ENCODE assay signal across 11 cellular contexts in the genomic region with DNA sequence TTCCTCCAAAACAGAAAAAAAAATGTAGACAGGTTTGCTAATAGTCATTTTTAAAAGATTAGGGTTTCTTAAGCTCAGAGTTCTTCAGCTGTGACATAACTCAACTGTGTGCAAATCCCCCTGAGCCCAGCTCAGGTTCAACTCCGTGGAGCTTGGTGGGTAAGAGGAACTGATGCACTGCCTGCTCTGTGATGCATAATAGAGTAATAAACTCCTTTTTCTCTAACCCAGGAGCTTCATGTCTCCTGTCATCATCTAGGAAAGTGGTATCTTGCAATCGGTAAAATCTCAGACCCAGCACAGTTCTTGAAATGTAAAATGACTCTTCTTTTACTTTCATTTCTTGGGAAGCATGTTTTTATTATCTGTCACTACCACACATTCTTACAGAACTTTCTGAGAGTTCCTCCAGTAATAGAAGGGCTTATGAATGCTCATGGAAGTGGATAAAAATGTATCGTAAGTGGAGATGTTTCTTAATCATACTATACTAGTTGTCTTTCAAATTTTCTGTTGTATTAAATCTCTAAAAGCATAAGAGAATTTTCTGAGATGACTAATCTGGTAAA.
DNase-seq lines count a peak whose midpoint lies in the region; ATAC-seq and TF ChIP-seq lines count a peak whose summit lies in the region.
"Had no signal": no experiment of that assay in that cellular context is flagged by ENCODE, and none has a peak within 500 bp of the region (broad histone marks: within the 10 kb centered on the region; RNA-seq: fewer than 3 reads in every experiment).

No MANE protein-coding gene starts in this region.

- ATAC-seq in GM18520 (IDR thresholded peaks at IDR 0.05; ENCODE audit: unreplicated experiment) = peak; percentile 41

- TF ChIP-seq POLR2A in esophagus muscularis mucosa (IDR thresholded peaks at IDR 0.05; ENCODE audit: low read depth) = no peak

- intact Hi-C loops in esophagus muscularis mucosa (cut with DNase I) = no loop called here

- H3K36me3 ChIP-seq in esophagus muscularis mucosa = no peaks in the 10 kb centered on the region
- H3K36me3 ChIP-seq: prostate gland had no signal

- no peak for TF ChIP-seq EP300 in esophagus muscularis mucosa (IDR thresholded peaks at IDR 0.05)

- H3K4me3 ChIP-seq in esophagus muscularis mucosa (peak overlapping the region; percentile 11 to 32 (median 24)), skeletal muscle cell (ENCODE audit: low read depth, low read length) (peak overlapping the region; percentile 30)
- H3K4me3 ChIP-seq: prostate gland had no signal

- peaks cover 0 to 6% (median 0%) of the 10 kb centered on the region in 4 donors for H3K9me3 ChIP-seq in esophagus muscularis mucosa
- H3K9me3 ChIP-seq: Caco-2, prostate gland had no signal

- no peaks in the 10 kb centered on the region for H3K27me3 ChIP-seq in esophagus muscularis mucosa

- H3K27ac ChIP-seq in esophagus muscularis mucosa (replicated peaks in 1 of 4) = no peak overlapping the region
- H3K27ac ChIP-seq: prostate gland had no signal

- DNase-seq in NAMALWA (ENCODE audit: low spot score) (peak; percentile 47), esophagus muscularis mucosa (ENCODE audit: extremely low spot score) (no peak), skeletal muscle cell (ENCODE audit: low read depth) (peak; percentile 52), NCI-H187 treated with DMSO at 0.1 percent for 48 hours (lab: John Stamatoyannopoulos, UW) (no peak), CD1c-positive myeloid dendritic cell (ENCODE audit: extremely low spot score) (no peak)
- no peak for DNase-seq in stimulated activated CD4-positive, alpha-beta T cell treated with anti-CD3 and anti-CD28 coated beads, Interleukin-4, amount 100 ng/mL, for 4 hours
- DNase-seq: activated CD4-positive, alpha-beta T cell treated with anti-CD3 and anti-CD28 coated beads, Interleukin-2, amount 50 U/mL, for 4 hours; Caco-2; NCI-H2107 had no signal

- no peaks in the 10 kb centered on the region for H3K4me1 ChIP-seq in esophagus muscularis mucosa
- H3K4me1 ChIP-seq: Caco-2, prostate gland had no signal

- WGBS in esophagus muscularis mucosa = 26% methylated on average over 3 of the region's 3 CpGs

- TF ChIP-seq CTCF in esophagus muscularis mucosa (IDR thresholded peaks at IDR 0.05) = no peak

Comparison
In these comparisons a context has a peak if more than half of its experiments do, and no peak if none do; other contexts are left out.
1. DNase-seq: peak in NAMALWA (single experiment) and skeletal muscle cell (single experiment); none in esophagus muscularis mucosa (single experiment), stimulated activated CD4-positive, alpha-beta T cell treated with anti-CD3 and anti-CD28 coated beads, Interleukin-4, amount 100 ng/mL, for 4 hours (0 of 2), NCI-H187 treated with DMSO at 0.1 percent for 48 hours (single experiment) and CD1c-positive myeloid dendritic cell (single experiment).